Comparison of ENCODE assay signal across 12 cellular contexts in the genomic region with DNA sequence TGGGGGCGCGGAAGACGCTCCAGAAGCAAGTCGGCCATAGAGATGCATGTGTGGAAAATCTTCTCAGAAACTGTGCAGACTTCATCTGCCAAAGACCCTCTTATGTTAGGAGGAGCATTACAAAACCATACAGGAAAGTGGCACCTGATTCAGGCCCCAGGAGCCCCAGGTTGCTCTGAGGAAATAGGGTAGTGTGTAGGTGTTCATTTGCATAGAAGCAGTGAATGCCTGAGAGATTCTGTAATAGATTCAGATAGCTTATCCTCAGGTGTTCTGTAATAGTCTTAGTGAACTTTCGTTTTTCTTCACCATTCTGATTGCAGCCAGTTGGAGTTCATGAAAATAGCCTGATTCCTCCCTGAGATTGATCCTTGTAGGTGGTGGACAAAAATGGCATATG.
DNase-seq lines count a peak whose midpoint lies in the region; ATAC-seq, FAIRE-seq and TF ChIP-seq lines count a peak whose summit lies in the region.
"Had no signal": no experiment of that assay in that cellular context is flagged by ENCODE, and none has a peak within 500 bp of the region (broad histone marks: within the 10 kb centered on the region; RNA-seq: fewer than 3 reads in every experiment).

No MANE protein-coding gene starts in this region.

- no peaks in the 10 kb centered on the region for H3K9me2 ChIP-seq in PC-3 (replicated peaks; ENCODE audit: low read length)

- H3K4me1 ChIP-seq in PC-3 (ENCODE audit: insufficient read depth, low read length) = peaks cover 3% of the 10 kb centered on the region

- peaks cover 28% of the 10 kb centered on the region for H4K20me1 ChIP-seq in PC-3 (ENCODE audit: low read length)

- no peaks in the 10 kb centered on the region for H3K9me3 ChIP-seq in PC-3 (ENCODE audit: low read length)
- H3K9me3 ChIP-seq: heart right ventricle had no signal

- ATAC-seq in GM19023 (IDR thresholded peaks at IDR 0.05; ENCODE audit: unreplicated experiment) (peak; percentile 60), HG02571 (IDR thresholded peaks at IDR 0.05; ENCODE audit: unreplicated experiment) (peak; percentile 66), HG03378 (IDR thresholded peaks at IDR 0.05; ENCODE audit: unreplicated experiment) (peak; percentile 83), PC-3 (no peak)
- ATAC-seq: heart right ventricle, sciatic nerve had no signal

- H3K27me3 ChIP-seq in PC-3 (ENCODE audit: low read length) = no peaks in the 10 kb centered on the region
- H3K27me3 ChIP-seq: heart right ventricle had no signal

- TF ChIP-seq CTCF in nephron (IDR thresholded peaks at IDR 0.05; ENCODE audit: unreplicated experiment in 3 of 3) (no peak), PC-3 (conservative IDR thresholded peaks at IDR 0.05; ENCODE audit: low read depth, low read length) (no peak)

- no peaks in the 10 kb centered on the region for H3K36me3 Mint-ChIP-seq in nephron (ENCODE audit: low read depth)
- H3K36me3 Mint-ChIP-seq: mesothelial cell of epicardium had no signal

- CTCF ChIA-PET in PC-3 (lab: Charles Lee) = no interaction called here

- no peak for FAIRE-seq in frontal cortex (lab: Jason Lieb, UNC)

- H3K27ac ChIP-seq in PC-3 (ENCODE audit: low read length) = no peak overlapping the region
- H3K27ac ChIP-seq: heart right ventricle, SK-N-MC had no signal

- no peaks in the 10 kb centered on the region for H3K36me3 ChIP-seq in PC-3 (ENCODE audit: low read depth, low read length)

- no peaks in the 10 kb centered on the region for H3K9me3 Mint-ChIP-seq in nephron
- H3K9me3 Mint-ChIP-seq: mesothelial cell of epicardium had no signal

- peaks cover 63% of the 10 kb centered on the region for H3K79me2 ChIP-seq in PC-3 (ENCODE audit: low read length)

- no peaks in the 10 kb centered on the region for H3K27me3 Mint-ChIP-seq in nephron (ENCODE audit: low read depth)

- H3K9ac ChIP-seq in PC-3 (ENCODE audit: low read length) = no peak overlapping the region

- no peak overlapping the region for H3K4me2 ChIP-seq in PC-3 (ENCODE audit: low read length)

- no peak for DNase-seq in DMS153 (lab: John Stamatoyannopoulos, UW)
- no peak for DNase-seq in NCI-H2107 treated with DMSO at 0.1 percent for 48 hours (lab: John Stamatoyannopoulos, UW; ENCODE audit: unreplicated experiment)
- DNase-seq in PC-3 = no peak
- no peak for DNase-seq in frontal cortex (ENCODE audit: low spot score in 2 of 2)
- DNase-seq: heart right ventricle had no signal

- H2AFZ ChIP-seq in PC-3 (ENCODE audit: low read length) = no peak overlapping the region

- peaks cover 38% of the 10 kb centered on the region for H3K4me1 Mint-ChIP-seq in nephron

- peak overlapping the region; percentile 5 to 26 (median 16) for H3K27ac Mint-ChIP-seq in nephron
- H3K27ac Mint-ChIP-seq: mesothelial cell of epicardium had no signal

- intact Hi-C loops in PC-3 (cut with micrococcal nuclease) = no loop called here

- H3F3A ChIP-seq in PC-3 (ENCODE audit: low read length, unreplicated experiment) = no peaks in the 10 kb centered on the region

- H3K4me3 ChIP-seq in PC-3 (ENCODE audit: low read length) = no peak overlapping the region
- H3K4me3 ChIP-seq: heart right ventricle, SK-N-MC had no signal

- no peak overlapping the region for H3K4me3 Mint-ChIP-seq in nephron
- H3K4me3 Mint-ChIP-seq: mesothelial cell of epicardium had no signal

- BruUV-seq in PC-3 (replicated peaks; lab: Mats Ljungman, UMichigan) = no TSS peak

- POLR2A ChIA-PET in PC-3 (lab: Charles Lee; ENCODE audit: unreplicated experiment) = no interaction called here
